Comparison of ENCODE assay signal across 14 cellular contexts in genomic region chr12:55647027-55647426, GRCh38. TPM values are rescaled to one million over a fixed set of nuclear protein-coding genes. Genes with fewer than 3 reads are reported as not detected.
DNase-seq lines count a peak whose midpoint lies in the region; ATAC-seq and TF ChIP-seq lines count a peak whose summit lies in the region.
"Had no signal": no experiment of that assay in that cellular context is flagged by ENCODE, and none has a peak within 500 bp of the region (broad histone marks: within the 10 kb centered on the region; RNA-seq: fewer than 3 reads in every experiment).

No MANE protein-coding gene starts in this region.

- TF ChIP-seq CTCF in heart left ventricle (IDR thresholded peaks at IDR 0.05) (no peak), natural killer cell (IDR thresholded peaks at IDR 0.05) (no peak), tibial nerve (IDR thresholded peaks at IDR 0.05) (no peak)

- H3K4me3 Mint-ChIP-seq in activated naive CD8-positive, alpha-beta T cell treated with anti-CD3 and anti-CD28 coated beads for 36 hours: no peak overlapping the region
- H3K4me3 Mint-ChIP-seq in natural killer cell: peak overlapping the region; percentile 33

- H3K27me3 ChIP-seq in heart left ventricle (no peaks in the 10 kb centered on the region), tibial nerve (no peaks in the 10 kb centered on the region)

- H3K4me3 ChIP-seq in heart left ventricle (no peak overlapping the region), tibial nerve (no peak overlapping the region)

- ATAC-seq in heart left ventricle: no peak
- no peak for ATAC-seq in natural killer cell
- no peak for ATAC-seq in HG03025 (IDR thresholded peaks at IDR 0.05; ENCODE audit: low FRiP score, unreplicated experiment)
- no peak for ATAC-seq in GM18861 (IDR thresholded peaks at IDR 0.05; ENCODE audit: unreplicated experiment)

- H3K4me1 ChIP-seq in heart left ventricle (peaks cover 0 to 40% (median 6%) of the 10 kb centered on the region in 12 donors), tibial nerve (peaks cover 0 to 14% (median 5%) of the 10 kb centered on the region in 4 donors)

- H3K4me1 Mint-ChIP-seq in activated naive CD8-positive, alpha-beta T cell treated with anti-CD3 and anti-CD28 coated beads for 36 hours: peaks cover 30% of the 10 kb centered on the region
- peaks cover 15 to 17% of the 10 kb centered on the region in 2 donors for H3K4me1 Mint-ChIP-seq in natural killer cell

- H3K27ac ChIP-seq in heart left ventricle: peak overlapping the region; percentile 59 to 87 (median 76)
- peak overlapping the region in 3 of 4 donors; percentile 51 to 82 (median 78) for H3K27ac ChIP-seq in tibial nerve

- no peak for TF ChIP-seq EP300 in tibial nerve (IDR thresholded peaks at IDR 0.05)

- peaks cover 22% of the 10 kb centered on the region for H3K9me3 Mint-ChIP-seq in activated naive CD8-positive, alpha-beta T cell treated with anti-CD3 and anti-CD28 coated beads for 36 hours
- no peaks in the 10 kb centered on the region for H3K9me3 Mint-ChIP-seq in natural killer cell
- H3K9me3 Mint-ChIP-seq: activated naive CD4-positive, alpha-beta T cell treated with anti-CD3 and anti-CD28 coated beads, Interleukin-2, amount 50 U/mL, for 24 hours had no signal

- peak overlapping the region; percentile 75 for H3K27ac Mint-ChIP-seq in activated naive CD8-positive, alpha-beta T cell treated with anti-CD3 and anti-CD28 coated beads for 36 hours
- H3K27ac Mint-ChIP-seq in natural killer cell: peak overlapping the region; percentile 70 to 92
- H3K27ac Mint-ChIP-seq: activated naive CD4-positive, alpha-beta T cell treated with anti-CD3 and anti-CD28 coated beads, Interleukin-2, amount 50 U/mL, for 24 hours had no signal

- H3K9me3 ChIP-seq in heart left ventricle: no peaks in the 10 kb centered on the region
- H3K9me3 ChIP-seq in tibial nerve: peaks cover 0 to 3% (median 0%) of the 10 kb centered on the region in 4 donors

- intact Hi-C loops in heart left ventricle (cut with DNase I): no loop called here
- intact Hi-C loops in cardiac septum (cut with DNase I): no loop called here
- intact Hi-C loops in natural killer cell (cut with micrococcal nuclease): no loop called here

- peaks cover 14% of the 10 kb centered on the region for H3K36me3 Mint-ChIP-seq in activated naive CD8-positive, alpha-beta T cell treated with anti-CD3 and anti-CD28 coated beads for 36 hours
- no peaks in the 10 kb centered on the region for H3K36me3 Mint-ChIP-seq in natural killer cell

- DNase-seq in heart left ventricle: no peak
- no peak for DNase-seq in cardiac septum (ENCODE audit: low spot score)
- DNase-seq in activated naive CD8-positive, alpha-beta T cell treated with anti-CD3 and anti-CD28 coated beads for 36 hours: no peak
- DNase-seq in natural killer cell: no peak
- DNase-seq in tibial nerve (ENCODE audit: low spot score in 2 of 2): no peak
- no peak for DNase-seq in amniotic stem cell (lab: John Stamatoyannopoulos, UW)
- DNase-seq: ACHN, dermis blood vessel endothelial cell, NCI-H226 had no signal

- 93 to 97% (median 95%) methylated on average over 5 of the region's 5 CpGs for WGBS in heart left ventricle, 4 donors
- WGBS in tibial nerve, 2 donors: 81 to 83% methylated on average over 5 of the region's 5 CpGs

- H3K36me3 ChIP-seq in heart left ventricle (no peaks in the 10 kb centered on the region), tibial nerve (no peaks in the 10 kb centered on the region)

- H3K27me3 Mint-ChIP-seq in activated naive CD8-positive, alpha-beta T cell treated with anti-CD3 and anti-CD28 coated beads for 36 hours: no peaks in the 10 kb centered on the region
- no peaks in the 10 kb centered on the region for H3K27me3 Mint-ChIP-seq in natural killer cell (ENCODE audit: low read depth in 2 of 2)
- H3K27me3 Mint-ChIP-seq: activated naive CD4-positive, alpha-beta T cell treated with anti-CD3 and anti-CD28 coated beads, Interleukin-2, amount 50 U/mL, for 24 hours had no signal

- TF ChIP-seq POLR2A in heart left ventricle (IDR thresholded peaks at IDR 0.05): no peak
- no peak for TF ChIP-seq POLR2A in tibial nerve (IDR thresholded peaks at IDR 0.05)

RNA-seq across cellular contexts. Expression of gene OR10P1, which starts 10.3 kb away (rescaled TPM):
- total RNA-seq in heart left ventricle: not detected
- not detected for polyA plus RNA-seq in heart left ventricle
- total RNA-seq in cardiac septum: not detected
- not detected for total RNA-seq in activated naive CD8-positive, alpha-beta T cell treated with anti-CD3 and anti-CD28 coated beads for 36 hours
- total RNA-seq in natural killer cell: not detected
- not detected for total RNA-seq in tibial nerve
- total RNA-seq: dermis blood vessel endothelial cell, HT1080, myocyte had no signal
